In the genomic region with DNA sequence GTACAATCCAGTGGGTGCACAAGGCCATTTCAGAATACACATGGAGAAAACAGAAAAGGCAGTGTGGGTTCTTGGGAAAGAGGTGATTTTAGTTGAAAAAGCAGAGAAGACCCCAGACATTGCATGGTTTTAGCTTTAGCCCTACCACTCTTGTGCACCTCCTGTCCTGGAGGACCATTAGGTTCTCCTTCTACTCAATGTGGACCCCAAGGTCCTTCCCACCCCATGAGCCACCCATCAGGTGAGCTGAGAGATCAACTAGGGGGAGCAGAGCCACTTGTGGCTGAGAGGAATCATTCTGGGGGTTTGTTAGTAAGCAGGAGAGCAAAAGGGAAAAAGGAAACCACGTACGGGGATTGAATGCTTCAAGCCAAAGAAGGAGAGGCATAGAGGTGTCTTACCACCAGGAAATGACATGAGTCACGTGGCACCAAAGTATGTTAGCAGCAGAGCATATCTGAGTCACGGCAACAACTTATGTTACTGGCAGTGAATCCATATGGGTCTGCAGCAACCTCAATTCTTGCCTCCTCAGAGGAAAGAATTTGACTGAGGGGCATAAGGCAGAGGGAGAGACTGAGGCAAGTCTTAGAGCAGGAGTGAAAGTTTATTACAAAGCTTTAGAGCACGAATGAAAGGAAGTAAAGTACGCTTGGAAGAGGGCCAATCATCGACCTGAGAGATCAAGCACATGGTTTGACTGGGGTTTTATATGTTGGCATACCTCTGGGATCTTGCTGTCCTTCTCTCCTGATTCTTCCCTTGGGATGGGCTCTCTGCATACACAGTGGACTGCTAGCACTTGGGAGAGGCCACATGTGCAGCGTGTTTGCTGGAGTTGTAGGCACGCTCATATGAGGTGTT, we compare ENCODE assay signal across 8 cellular contexts.
A peak's percentile ranks its signal among the peaks of the same experiment; 100 is the strongest.
DNase-seq lines count a peak whose midpoint lies in the region; FAIRE-seq and TF ChIP-seq lines count a peak whose summit lies in the region.

No MANE protein-coding gene starts in this region.

- H3K9me1 ChIP-seq in keratinocyte (ENCODE audit: control insufficient read depth, extremely low read depth, insufficient read depth, low read length): no peaks in the 10 kb centered on the region

- peak overlapping the region; percentile 23 for H3K9ac ChIP-seq in keratinocyte (ENCODE audit: control insufficient read depth, extremely low read depth, insufficient read depth, low read length)

- no peaks in the 10 kb centered on the region for H3K9me3 Mint-ChIP-seq in activated CD4-positive, alpha-beta memory T cell treated with anti-CD3 and anti-CD28 coated beads, Interleukin-2, amount 10 ng/mL, durations not matched to agents 7 days and 5 days

- CTCF ChIA-PET in activated CD4-positive, alpha-beta memory T cell treated with anti-CD3 and anti-CD28 coated beads, Interleukin-2, amount 10 ng/mL, durations not matched to agents 7 days and 5 days (lab: Charles Lee): no interaction called here

- peaks cover 19% of the 10 kb centered on the region for H3K4me1 Mint-ChIP-seq in activated CD4-positive, alpha-beta memory T cell treated with anti-CD3 and anti-CD28 coated beads, Interleukin-2, amount 10 ng/mL, durations not matched to agents 7 days and 5 days

- no peaks in the 10 kb centered on the region for H4K20me1 ChIP-seq in keratinocyte (ENCODE audit: control insufficient read depth, extremely low read depth, insufficient read depth, low read length)

- peak; percentile 96 for FAIRE-seq in keratinocyte (lab: Jason Lieb, UNC)

- H3K4me1 ChIP-seq in ACC112 (ENCODE audit: control insufficient read depth, insufficient read depth, low read length, unreplicated experiment) (peaks cover 25% of the 10 kb centered on the region), keratinocyte (ENCODE audit: control insufficient read depth, extremely low read depth, insufficient read depth, low read length) (peaks cover 43% of the 10 kb centered on the region), suprapubic skin (peaks cover 15% of the 10 kb centered on the region), prostate gland (replicated peaks) (no peaks in the 10 kb centered on the region)

- no peak overlapping the region for H3K4me3 Mint-ChIP-seq in activated CD4-positive, alpha-beta memory T cell treated with anti-CD3 and anti-CD28 coated beads, Interleukin-2, amount 10 ng/mL, durations not matched to agents 7 days and 5 days

- intact Hi-C loops in prostate gland (cut with DNase I): no loop called here

- 54% methylated on average over 9 of the region's 9 CpGs for WGBS in suprapubic skin
- 71% methylated on average over 9 of the region's 9 CpGs for WGBS in prostate gland

- H3K9me3 ChIP-seq in keratinocyte (ENCODE audit: control insufficient read depth, low read depth, low read length): no peaks in the 10 kb centered on the region
- no peaks in the 10 kb centered on the region for H3K9me3 ChIP-seq in suprapubic skin
- H3K9me3 ChIP-seq in prostate gland: no peaks in the 10 kb centered on the region

- no peak overlapping the region for H3K27ac Mint-ChIP-seq in activated CD4-positive, alpha-beta memory T cell treated with anti-CD3 and anti-CD28 coated beads, Interleukin-2, amount 10 ng/mL, durations not matched to agents 7 days and 5 days

- H3K36me3 ChIP-seq in ACC112 (ENCODE audit: insufficient read depth, low read length) (no peaks in the 10 kb centered on the region), keratinocyte (ENCODE audit: control insufficient read depth in 2 of 2, extremely low read depth in 1 of 2, insufficient read depth in 2 of 2, low read length in 2 of 2) (no peaks in the 10 kb centered on the region), suprapubic skin (no peaks in the 10 kb centered on the region), prostate gland (no peaks in the 10 kb centered on the region)

- peaks cover 4% of the 10 kb centered on the region for H3K27me3 Mint-ChIP-seq in activated CD4-positive, alpha-beta memory T cell treated with anti-CD3 and anti-CD28 coated beads, Interleukin-2, amount 10 ng/mL, durations not matched to agents 7 days and 5 days

- peak overlapping the region; percentile 63 for H3K4me3 ChIP-seq in ACC112 (ENCODE audit: low read depth, low read length)
- peak overlapping the region in 1 of 3 experiments; percentile 29 for H3K4me3 ChIP-seq in keratinocyte (ENCODE audit: control insufficient read depth in 2 of 3, extremely low read depth in 1 of 3, insufficient read depth in 2 of 3, low read depth in 1 of 3, low read length in 3 of 3)
- H3K4me3 ChIP-seq in suprapubic skin: no peak overlapping the region
- H3K4me3 ChIP-seq in prostate gland: no peak overlapping the region

- POLR2A ChIA-PET in activated CD4-positive, alpha-beta memory T cell treated with anti-CD3 and anti-CD28 coated beads, Interleukin-2, amount 10 ng/mL, durations not matched to agents 7 days and 5 days (lab: Charles Lee): no interaction called here

- TF ChIP-seq POLR2A in suprapubic skin (IDR thresholded peaks at IDR 0.05): no peak
- TF ChIP-seq POLR2A in prostate gland (IDR thresholded peaks at IDR 0.05): no peak

- H3K27ac ChIP-seq in ACC112 (ENCODE audit: low read depth, low read length): peak overlapping the region; percentile 61
- peak overlapping the region; percentile 61 for H3K27ac ChIP-seq in keratinocyte (ENCODE audit: control insufficient read depth, insufficient read depth, low read length)
- H3K27ac ChIP-seq in suprapubic skin: no peak overlapping the region
- H3K27ac ChIP-seq in prostate gland: no peak overlapping the region

- DNase-seq in HPDE6-E6E7 (ENCODE audit: extremely low spot score) (peak; percentile 48), keratinocyte (ENCODE audit: low read depth, low spot score) (peak; percentile 76), suprapubic skin (ENCODE audit: low spot score in 2 of 2) (no peak), NCI-H187 (lab: John Stamatoyannopoulos, UW) (no peak), SKM-1 treated with dmso at 0.1 percent for 144 hours (lab: John Stamatoyannopoulos, UW; ENCODE audit: unreplicated experiment) (no peak), prostate gland (ENCODE audit: low spot score) (no peak)
- peak; percentile 42 for DNase-seq in activated CD4-positive, alpha-beta memory T cell treated with anti-CD3 and anti-CD28 coated beads, Interleukin-2, amount 10 ng/mL, durations not matched to agents 7 days and 5 days

- dilution Hi-C loops in keratinocyte (cut with MboI; ENCODE audit: extremely low pct_ligation_motif_present, low sequenced_read_pairs): no loop called here

- no peaks in the 10 kb centered on the region for H3K27me3 ChIP-seq in ACC112 (ENCODE audit: insufficient read depth, low read length)
- no peaks in the 10 kb centered on the region for H3K27me3 ChIP-seq in keratinocyte (ENCODE audit: control insufficient read depth, extremely low read depth, insufficient read depth, low read length)
- no peaks in the 10 kb centered on the region for H3K27me3 ChIP-seq in suprapubic skin
- H3K27me3 ChIP-seq in prostate gland (replicated peaks; ENCODE audit: insufficient read depth): no peaks in the 10 kb centered on the region

- no peaks in the 10 kb centered on the region for H3K36me3 Mint-ChIP-seq in activated CD4-positive, alpha-beta memory T cell treated with anti-CD3 and anti-CD28 coated beads, Interleukin-2, amount 10 ng/mL, durations not matched to agents 7 days and 5 days (ENCODE audit: low read depth)

- H3K79me2 ChIP-seq in ACC112 (ENCODE audit: control insufficient read depth, insufficient read depth, low read length, unreplicated experiment) (no peaks in the 10 kb centered on the region), keratinocyte (ENCODE audit: control insufficient read depth, insufficient read depth, low read length) (no peaks in the 10 kb centered on the region)

- no peak for TF ChIP-seq EP300 in suprapubic skin (IDR thresholded peaks at IDR 0.05)

- peak overlapping the region; percentile 19 for H2AFZ ChIP-seq in ACC112 (ENCODE audit: low read length, unreplicated experiment)
- H2AFZ ChIP-seq in keratinocyte (ENCODE audit: control insufficient read depth, low read length): peak overlapping the region; percentile 83

- TF ChIP-seq CTCF in keratinocyte (optimal IDR thresholded peaks at IDR 0.05 in 1 of 3, IDR thresholded peaks at IDR 0.05 in 1 of 3, conservative IDR thresholded peaks at IDR 0.05 in 1 of 3; ENCODE audit: extremely low read depth in 1 of 3, insufficient read depth in 2 of 3, low read length in 3 of 3) (no peak), suprapubic skin (IDR thresholded peaks at IDR 0.05) (no peak), prostate gland (IDR thresholded peaks at IDR 0.05) (no peak)

- H3K4me2 ChIP-seq in keratinocyte (ENCODE audit: control insufficient read depth, extremely low read depth, insufficient read depth, low read depth, low read length): peak overlapping the region; percentile 84

Comparison
In these comparisons a context has a peak if more than half of its experiments do, and no peak if none do; other contexts are left out.
1. H3K27ac ChIP-seq: peak in ACC112 (single experiment) and keratinocyte (single experiment); none in suprapubic skin (single experiment) and prostate gland (0 of 2).
2. DNase-seq: peak in HPDE6-E6E7 (single experiment), activated CD4-positive, alpha-beta memory T cell treated with anti-CD3 and anti-CD28 coated beads, Interleukin-2, amount 10 ng/mL, durations not matched to agents 7 days and 5 days (single experiment) and keratinocyte (single experiment); none in suprapubic skin (0 of 2), NCI-H187 (0 of 2), SKM-1 treated with dmso at 0.1 percent for 144 hours (single experiment) and prostate gland (single experiment).